Comparison of ENCODE assay signal across 9 cellular contexts in genomic region chrX:93660575-93660974, GRCh38. TPM values are rescaled to one million over a fixed set of nuclear protein-coding genes. Genes with fewer than 3 reads are reported as not detected.
"Had no signal": no experiment of that assay in that cellular context is flagged by ENCODE, and none has a peak within 500 bp of the region (broad histone marks: within the 10 kb centered on the region; RNA-seq: fewer than 3 reads in every experiment).

No MANE protein-coding gene starts in this region.

- H3K27ac ChIP-seq: HL-60 had no signal

- FAIRE-seq: HepG2, HTR-8/SVneo, K562 had no signal

- H3K4me3 ChIP-seq: K562 had no signal

- ATAC-seq: HepG2, K562 had no signal

- DNase-seq: IMR-90, KBM-7, KG1 had no signal

RNA-seq across cellular contexts. Expression of gene NAP1L3, which starts 12.8 kb away (rescaled TPM):
- total RNA-seq: HT-29, K562 had no signal
- polyA plus RNA-seq: K562 had no signal

RNA-seq across cellular contexts. Expression of gene FAM133A, which starts 13.4 kb away (rescaled TPM):
- total RNA-seq: HepG2, HT-29 had no signal
- polyA plus RNA-seq: HepG2, IgD-negative memory B cell, IMR-90 had no signal
